1 cellular context compared by ENCODE assay signal in genomic region chr5:95713960-95714710, GRCh38.
A peak's percentile ranks its signal among the peaks of the same experiment; 100 is the strongest.
TF ChIP-seq lines count a peak whose summit lies in the region.

No MANE protein-coding gene starts in this region.

TF ChIP-seq in K562, 482 proteins besides CTCF, POLR2A, EP300 and RAD21:
- TF ChIP-seq C11orf30 (IDR thresholded peaks at IDR 0.05; ENCODE audit: low read depth) (peak; percentile 94), POLR2G (IDR thresholded peaks at IDR 0.05; ENCODE audit: low read depth, low read length) (no peak), DPF2 (IDR thresholded peaks at IDR 0.05) (0 out of 2 replicates have a peak, but pooled peaks have one; percentile 43), SREBF2 (CRISPR knock-in tag; IDR thresholded peaks at IDR 0.05) (no peak), PURB (CRISPR knock-in tag; IDR thresholded peaks at IDR 0.05; ENCODE audit: low read depth) (no peak), THAP7 (CRISPR knock-in tag; IDR thresholded peaks at IDR 0.05) (0 out of 2 replicates have a peak, but pooled peaks have one; percentile 8), SMARCC2 (IDR thresholded peaks at IDR 0.05; ENCODE audit: low read depth) (0 out of 2 replicates have a peak, but pooled peaks have one; percentile 8), NFE2 (IDR thresholded peaks at IDR 0.05; ENCODE audit: low read depth) (peak; percentile 62), ZNF316 (IDR thresholded peaks at IDR 0.05) (peak; percentile 98), MAFF (IDR thresholded peaks at IDR 0.05; ENCODE audit: low read length) (peak; percentile 80), ESRRA (IDR thresholded peaks at IDR 0.05; ENCODE audit: borderline replicate concordance, low read depth) (peak; percentile 53; the same call in 1 of the 2 replicates), MEF2D (tag; conservative IDR thresholded peaks at IDR 0.05; ENCODE audit: low read depth) (no peak), FOXM1 (IDR thresholded peaks at IDR 0.05; ENCODE audit: low read depth) (no peak), FOXM1 (CRISPR knock-in tag; IDR thresholded peaks at IDR 0.05; ENCODE audit: low read depth) (no peak), TOE1 (IDR thresholded peaks at IDR 0.05; ENCODE audit: borderline replicate concordance) (no peak), TOE1 (CRISPR knock-in tag; IDR thresholded peaks at IDR 0.05; ENCODE audit: borderline replicate concordance, low read depth) (no peak), MAFG (tag; conservative IDR thresholded peaks at IDR 0.05) (peak; percentile 81), MAFK (IDR thresholded peaks at IDR 0.05; ENCODE audit: low read length) (peak; percentile 79), ZC3H11A (IDR thresholded peaks at IDR 0.05; ENCODE audit: low read depth, low read length) (no peak), CEBPB (tag; IDR thresholded peaks at IDR 0.05) (peak; percentile 81), CEBPG (CRISPR knock-in tag; IDR thresholded peaks at IDR 0.05) (no peak), CEBPG (tag; conservative IDR thresholded peaks at IDR 0.05 in 1 of 2, IDR thresholded peaks at IDR 0.05 in 1 of 2) (peak; percentile 39 to 79; a peak in 3 of 4 replicates), RBM22 (IDR thresholded peaks at IDR 0.05; ENCODE audit: low read depth, low read length, poor library complexity, severe bottlenecking) (no peak)
- TF ChIP-seq, protein P1, sequence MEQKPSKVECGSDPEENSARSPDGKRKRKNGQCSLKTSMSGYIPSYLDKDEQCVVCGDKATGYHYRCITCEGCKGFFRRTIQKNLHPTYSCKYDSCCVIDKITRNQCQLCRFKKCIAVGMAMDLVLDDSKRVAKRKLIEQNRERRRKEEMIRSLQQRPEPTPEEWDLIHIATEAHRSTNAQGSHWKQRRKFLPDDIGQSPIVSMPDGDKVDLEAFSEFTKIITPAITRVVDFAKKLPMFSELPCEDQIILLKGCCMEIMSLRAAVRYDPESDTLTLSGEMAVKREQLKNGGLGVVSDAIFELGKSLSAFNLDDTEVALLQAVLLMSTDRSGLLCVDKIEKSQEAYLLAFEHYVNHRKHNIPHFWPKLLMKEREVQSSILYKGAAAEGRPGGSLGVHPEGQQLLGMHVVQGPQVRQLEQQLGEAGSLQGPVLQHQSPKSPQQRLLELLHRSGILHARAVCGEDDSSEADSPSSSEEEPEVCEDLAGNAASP (IDR thresholded peaks at IDR 0.05) = no peak
TF ChIP-seq in K562: peak in this region for 12.
